1 cellular context compared by ENCODE assay signal in genomic region chr1:93776728-93777127, GRCh38.
TF ChIP-seq lines count a peak whose summit lies in the region.

No MANE protein-coding gene starts in this region.

TF ChIP-seq in HCT116, 20 proteins besides CTCF, POLR2A, EP300 and RAD21 (continued from another document):
- TF ChIP-seq REST (IDR thresholded peaks at IDR 0.05; ENCODE audit: low read depth), result no peak
TF ChIP-seq in HCT116: peak in this region for 1.
